Comparison of ENCODE assay signal across 8 cellular contexts in genomic region chr17:81925860-81926450, GRCh38. TPM values are rescaled to one million over a fixed set of nuclear protein-coding genes. Genes with fewer than 3 reads are reported as not detected.
DNase-seq lines count a peak whose midpoint lies in the region; ATAC-seq and TF ChIP-seq lines count a peak whose summit lies in the region.

No MANE protein-coding gene starts in this region.

- H3K36me3 ChIP-seq in A673 (ENCODE audit: insufficient read depth, low read length, poor library complexity, severe bottlenecking) = peaks cover 14% of the 10 kb centered on the region
- no peaks in the 10 kb centered on the region; the same call in 1 of the 2 replicates for H3K36me3 ChIP-seq in KMS-11 (ENCODE audit: insufficient read depth)
- peaks cover 9% of the 10 kb centered on the region for H3K36me3 ChIP-seq in muscle layer of colon (ENCODE audit: insufficient read depth, low read length)

- TF ChIP-seq CTCF in A673 (conservative IDR thresholded peaks at IDR 0.05; ENCODE audit: low read depth, low read length) = no peak
- no peak for TF ChIP-seq CTCF in KMS-11 (conservative IDR thresholded peaks at IDR 0.05; ENCODE audit: low read depth, low read length)

- no peaks in the 10 kb centered on the region for H3K9me3 ChIP-seq in A673 (ENCODE audit: low read depth, low read length, poor library complexity, severe bottlenecking)
- no peaks in the 10 kb centered on the region for H3K9me3 ChIP-seq in muscle layer of colon (ENCODE audit: low read length)

- H3K27me3 ChIP-seq in A673 (replicated peaks; ENCODE audit: insufficient read depth, low read depth, low read length, poor library complexity) (no peaks in the 10 kb centered on the region), KMS-11 (ENCODE audit: insufficient read depth, low read depth) (no peaks in the 10 kb centered on the region), muscle layer of colon (ENCODE audit: control insufficient read depth in 1 of 2, insufficient read depth in 2 of 2, low read length in 2 of 2) (peaks cover 0 to 12% of the 10 kb centered on the region in 2 donors)

- 0 out of 2 replicates have a peak, but pooled peaks cover 4% of the 10 kb centered on the region for H4K20me1 ChIP-seq in KMS-11 (ENCODE audit: insufficient read depth)

- peak overlapping the region; percentile 100 for H3K4me2 ChIP-seq in KMS-11

- peaks cover 38% of the 10 kb centered on the region for H3K4me1 ChIP-seq in A673 (ENCODE audit: insufficient read depth, low read length, poor library complexity, severe bottlenecking)
- peaks cover 52% of the 10 kb centered on the region for H3K4me1 ChIP-seq in KMS-11 (ENCODE audit: low read depth, poor library complexity, severe bottlenecking)
- peaks cover 44% of the 10 kb centered on the region for H3K4me1 ChIP-seq in muscle layer of colon (ENCODE audit: insufficient read depth, low read length)

- POLR2A ChIA-PET in A673 (lab: Charles Lee; ENCODE audit: low non-redundant PET) = interaction anchor here (0.6 to 0.7 kb wide), 3 partner anchors 372 to 790 kb away, joined by 3 to 5 read pairs (median 4); partner anchors contain the start of gene FN3KRP

- H3K27ac ChIP-seq in A673 (ENCODE audit: low read depth, low read length, poor library complexity, severe bottlenecking) = peak overlapping the region; percentile 92
- H3K27ac ChIP-seq in KMS-11 = peak overlapping the region; percentile 95
- peak overlapping the region; percentile 46 for H3K27ac ChIP-seq in caudate nucleus (ENCODE audit: low read depth, low read length)
- H3K27ac ChIP-seq in muscle layer of colon (ENCODE audit: low read depth, low read length) = peak overlapping the region; percentile 97

- peaks cover 61% of the 10 kb centered on the region for H3K79me2 ChIP-seq in KMS-11 (ENCODE audit: insufficient read depth, low read depth)

- intact Hi-C loops in A673 (cut with micrococcal nuclease; ENCODE audit: unreplicated experiment) = no loop called here

- H3K4me3 ChIP-seq in A673 (ENCODE audit: low read depth, low read length, poor library complexity, severe bottlenecking) (peak overlapping the region; percentile 94), KMS-11 (IDR thresholded peaks at IDR 0.05; ENCODE audit: insufficient read depth, low read depth, low read length) (no peak overlapping the region), muscle layer of colon (ENCODE audit: low read depth in 1 of 2, low read length in 2 of 2) (peak overlapping the region; percentile 80 to 96)

- ATAC-seq in GM18505 (IDR thresholded peaks at IDR 0.05; ENCODE audit: unreplicated experiment) (no peak), GM21360 (IDR thresholded peaks at IDR 0.05; ENCODE audit: unreplicated experiment) (no peak)

- DNase-seq in A673 (ENCODE audit: low spot score) = no peak
- DNase-seq in caudate nucleus (lab: John Stamatoyannopoulos, UW) = no peak
- DNase-seq in NCI-H2227 (lab: John Stamatoyannopoulos, UW; ENCODE audit: unreplicated experiment) = no peak
- no peak for DNase-seq in middle frontal gyrus (ENCODE audit: extremely low spot score, low spot score)

- CTCF ChIA-PET in A673 (lab: Charles Lee) = interaction anchor here (1.2 kb wide), 1 partner anchor 33 kb away, joined by 3 read pairs; no protein-coding TSS in a partner anchor

- BruUV-seq in A673 (replicated peaks; lab: Mats Ljungman, UMichigan) = TSS peak; percentile 14

- no peak for TF ChIP-seq POLR2A in GM18505 (IDR thresholded peaks at IDR 0.05; ENCODE audit: borderline replicate concordance, extremely low read depth, insufficient read depth, insufficient read length)

- no peak overlapping the region for H2AFZ ChIP-seq in KMS-11 (ENCODE audit: low read depth)

- H3K9ac ChIP-seq in KMS-11 (peak overlapping the region; percentile 85), muscle layer of colon (ENCODE audit: low read length) (peak overlapping the region; percentile 58)

RNA-seq across cellular contexts. Expression of gene MAFG, which starts 1.6 kb away (rescaled TPM):
- 46.7 and 49.7 TPM in 2 replicates for total RNA-seq in A673 (2021)

RNA-seq across cellular contexts. Expression of gene SIRT7, which starts 8.0 kb away (rescaled TPM):
- 34.8 and 36.6 TPM in 2 replicates for total RNA-seq in A673 (2021)

RNA-seq across cellular contexts. Expression of gene PYCR1, which starts 11.1 kb away (rescaled TPM):
- 75.5 and 108 TPM in 2 replicates for total RNA-seq in A673 (2021)

RNA-seq across cellular contexts. Expression of gene PCYT2, which starts 14.8 kb away (rescaled TPM):
- 55.4 and 58.3 TPM in 2 replicates for total RNA-seq in A673 (2021)

RNA-seq across cellular contexts. Expression of gene MYADML2, which starts 21.1 kb away (rescaled TPM):
- total RNA-seq in A673 (2021) = not detected in 2 replicates

Comparison
In these comparisons a context has a peak if more than half of its experiments do, and no peak if none do; other contexts are left out.
1. H3K27ac ChIP-seq: peak in every context shown above with its lines; median percentile 97 in muscle layer of colon; 95 in KMS-11; 92 in A673; 46 in caudate nucleus.